In genomic region chr10:110491346-110491745, GRCh38 we compare ENCODE assay signal across 34 cellular contexts. TPM values are rescaled to one million over a fixed set of nuclear protein-coding genes. Genes with fewer than 3 reads are reported as not detected.
DNase-seq lines count a peak whose midpoint lies in the region; ATAC-seq and TF ChIP-seq lines count a peak whose summit lies in the region.
"Had no signal": no experiment of that assay in that cellular context is flagged by ENCODE, and none has a peak within 500 bp of the region (broad histone marks: within the 10 kb centered on the region; RNA-seq: fewer than 3 reads in every experiment).

No MANE protein-coding gene starts in this region.

- H3K27ac ChIP-seq in ACC112 (ENCODE audit: low read depth, low read length) (peak overlapping the region; percentile 62), WERI-Rb-1 (peak overlapping the region; percentile 7; the same call in 1 of the 2 replicates), osteoblast (ENCODE audit: low read depth, low read length) (peak overlapping the region; percentile 60)
- H3K27ac ChIP-seq: coronary artery, neural progenitor cell, parathyroid adenoma, right atrium auricular region, SJSA1, tibial nerve had no signal

- no peaks in the 10 kb centered on the region for H3K9me3 ChIP-seq in WERI-Rb-1 (ENCODE audit: severe bottlenecking)
- H3K9me3 ChIP-seq in osteoblast (ENCODE audit: low read depth, low read length) = no peaks in the 10 kb centered on the region
- no peaks in the 10 kb centered on the region for H3K9me3 ChIP-seq in BE2C
- H3K9me3 ChIP-seq: heart right ventricle, right atrium auricular region, SJSA1, tibial nerve had no signal

- intact Hi-C loops in natural killer cell (cut with micrococcal nuclease) = no loop called here

- H3K79me2 ChIP-seq in ACC112 (ENCODE audit: control insufficient read depth, insufficient read depth, low read length, unreplicated experiment) (peaks cover 12% of the 10 kb centered on the region), osteoblast (ENCODE audit: insufficient read depth, low read length) (peaks cover 28% of the 10 kb centered on the region)
- H3K79me2 ChIP-seq: parathyroid adenoma had no signal

- H3K4me3 Mint-ChIP-seq in HFFc6 (peak overlapping the region; percentile 26; the same call in 1 of the 2 replicates), natural killer cell (no peak overlapping the region)
- H3K4me3 Mint-ChIP-seq: activated CD4-positive, alpha-beta T cell treated with anti-CD3 and anti-CD28 coated beads, Interleukin-2, amount 10 ng/mL, durations not matched to agents 7 days and 5 days; activated naive CD8-positive, alpha-beta T cell treated with anti-CD3 and anti-CD28 coated beads for 36 hours; activated T-cell treated with anti-CD3 and anti-CD28 coated beads, Interleukin-2, amount 50 U/mL, for 4 hours; CD4-positive, alpha-beta T cell; H9; neural progenitor cell; T-cell; WTC11 had no signal

- TF ChIP-seq CTCF in HFFc6 (IDR thresholded peaks at IDR 0.05) (no peak), WERI-Rb-1 (IDR thresholded peaks at IDR 0.05; ENCODE audit: low read depth, low read length) (no peak), osteoblast (IDR thresholded peaks at IDR 0.05; ENCODE audit: extremely low read depth, low read depth, low read length) (no peak), natural killer cell (IDR thresholded peaks at IDR 0.05) (no peak), BE2C (IDR thresholded peaks at IDR 0.05; ENCODE audit: low read depth, low read length) (no peak)

- H3K4me1 Mint-ChIP-seq in HFFc6 (ENCODE audit: low read depth) = peaks cover 78% of the 10 kb centered on the region
- peaks cover 17 to 38% of the 10 kb centered on the region in 2 donors for H3K4me1 Mint-ChIP-seq in natural killer cell

- H2AFZ ChIP-seq in ACC112 (ENCODE audit: low read length, unreplicated experiment) (no peak overlapping the region), osteoblast (ENCODE audit: low read length) (no peak overlapping the region)
- H2AFZ ChIP-seq: neural progenitor cell, parathyroid adenoma had no signal

- H3K36me3 ChIP-seq in ACC112 (ENCODE audit: insufficient read depth, low read length) (no peaks in the 10 kb centered on the region), WERI-Rb-1 (no peaks in the 10 kb centered on the region), osteoblast (ENCODE audit: insufficient read depth, low read length) (no peaks in the 10 kb centered on the region), BE2C (no peaks in the 10 kb centered on the region)
- H3K36me3 ChIP-seq: heart right ventricle, neural progenitor cell, right atrium auricular region, SJSA1, tibial nerve had no signal

- no peaks in the 10 kb centered on the region for H3K27me3 ChIP-seq in ACC112 (ENCODE audit: insufficient read depth, low read length)
- no peaks in the 10 kb centered on the region for H3K27me3 ChIP-seq in WERI-Rb-1 (ENCODE audit: insufficient read depth, low read depth, severe bottlenecking)
- no peaks in the 10 kb centered on the region for H3K27me3 ChIP-seq in osteoblast (ENCODE audit: insufficient read depth, low read length)
- no peaks in the 10 kb centered on the region for H3K27me3 ChIP-seq in BE2C
- H3K27me3 ChIP-seq: right atrium auricular region, SJSA1, tibial nerve had no signal

- H3K36me3 Mint-ChIP-seq in HFFc6 (ENCODE audit: low read depth) = peaks cover 11% of the 10 kb centered on the region
- H3K36me3 Mint-ChIP-seq in natural killer cell = no peaks in the 10 kb centered on the region
- H3K36me3 Mint-ChIP-seq: neural progenitor cell, T-cell had no signal

- H3K27ac Mint-ChIP-seq in HFFc6 (peak overlapping the region; percentile 83), natural killer cell (no peak overlapping the region)
- H3K27ac Mint-ChIP-seq: activated CD4-positive, alpha-beta T cell treated with anti-CD3 and anti-CD28 coated beads, Interleukin-2, amount 10 ng/mL, durations not matched to agents 7 days and 5 days; activated naive CD8-positive, alpha-beta T cell treated with anti-CD3 and anti-CD28 coated beads for 36 hours; CD4-positive, alpha-beta T cell; H9; neural progenitor cell; T-cell; WTC11 had no signal

- peaks cover 45% of the 10 kb centered on the region for H3K4me1 ChIP-seq in ACC112 (ENCODE audit: control insufficient read depth, insufficient read depth, low read length, unreplicated experiment)
- peaks cover 60% of the 10 kb centered on the region for H3K4me1 ChIP-seq in osteoblast (ENCODE audit: insufficient read depth, low read length)
- no peaks in the 10 kb centered on the region for H3K4me1 ChIP-seq in BE2C
- H3K4me1 ChIP-seq: parathyroid adenoma had no signal

- DNase-seq in HFFc6 = peak; percentile 57
- no peak for DNase-seq in WERI-Rb-1
- no peak for DNase-seq in osteoblast (ENCODE audit: insufficient read length, low spot score, missing footprints)
- DNase-seq in activated CD4-positive, alpha-beta T cell treated with anti-CD3 and anti-CD28 coated beads, Interleukin-2, amount 50 U/mL, for 1 hour = no peak
- no peak for DNase-seq in SK-N-DZ (ENCODE audit: low spot score)
- no peak for DNase-seq in natural killer cell
- DNase-seq in BE2C = no peak
- DNase-seq: activated CD4-positive, alpha-beta T cell treated with anti-CD3 and anti-CD28 coated beads, Interleukin-2, amount 10 ng/mL, durations not matched to agents 7 days and 5 days; activated gamma-delta T cell; activated naive CD8-positive, alpha-beta T cell treated with anti-CD3 and anti-CD28 coated beads for 36 hours; activated T-cell treated with anti-CD3 and anti-CD28 coated beads, Interleukin-2, amount 50 U/mL, for 4 hours; AML-193; aorta; CD4-positive, alpha-beta T cell; effector memory CD4-positive, alpha-beta T cell; foreskin melanocyte; H9; heart right ventricle; Karpas-422; kidney; left ventricle myocardium superior; NCI-H146; NCI-H2107; stimulated activated CD8-positive, alpha-beta memory T cell treated with anti-CD3 and anti-CD28 coated beads, Interleukin-4, amount 100 ng/mL, for 48 hours; T-cell had no signal

- no peak for ATAC-seq in natural killer cell
- ATAC-seq: activated T-cell treated with anti-CD3 and anti-CD28 coated beads, Interleukin-2, amount 50 U/mL, for 4 hours; HepG2; left ventricle myocardium superior; T-cell had no signal

- peak overlapping the region; percentile 15 for H3K4me2 ChIP-seq in osteoblast (ENCODE audit: insufficient read depth, low read length)
- H3K4me2 ChIP-seq: neural progenitor cell had no signal

- H4K20me1 ChIP-seq in osteoblast (ENCODE audit: insufficient read depth, low read length) = peaks cover 7% of the 10 kb centered on the region

- H3K9me3 Mint-ChIP-seq in HFFc6 (no peaks in the 10 kb centered on the region), natural killer cell (no peaks in the 10 kb centered on the region)
- H3K9me3 Mint-ChIP-seq: activated CD4-positive, alpha-beta T cell treated with anti-CD3 and anti-CD28 coated beads, Interleukin-2, amount 10 ng/mL, durations not matched to agents 7 days and 5 days; activated naive CD8-positive, alpha-beta T cell treated with anti-CD3 and anti-CD28 coated beads for 36 hours; activated T-cell treated with anti-CD3 and anti-CD28 coated beads, Interleukin-2, amount 50 U/mL, for 4 hours; CD4-positive, alpha-beta T cell; H9; neural progenitor cell; T-cell; WTC11 had no signal

- H3K4me3 ChIP-seq in ACC112 (ENCODE audit: low read depth, low read length) (no peak overlapping the region), WERI-Rb-1 (ENCODE audit: low read depth, low read length) (no peak overlapping the region), osteoblast (ENCODE audit: insufficient read depth, low read length) (no peak overlapping the region), BE2C (ENCODE audit: low read depth, low read length) (no peak overlapping the region)
- H3K4me3 ChIP-seq: coronary artery, heart right ventricle, neural progenitor cell, right atrium auricular region, SJSA1, tibial nerve had no signal

- H3K27me3 Mint-ChIP-seq in HFFc6 (ENCODE audit: insufficient read depth) (peaks cover 6% of the 10 kb centered on the region), natural killer cell (ENCODE audit: low read depth in 2 of 2) (no peaks in the 10 kb centered on the region)
- H3K27me3 Mint-ChIP-seq: CD4-positive, alpha-beta T cell had no signal

RNA-seq across cellular contexts. Expression of gene DUSP5, which starts 6.4 kb away (rescaled TPM):
- 10 to 100 TPM; 31.9 to 58.2 (median 35.0) TPM for total RNA-seq in HFFc6 (2021; fragmentation: NEBNext Ultra II Directional; extraction: Animal tissue kit (Norgen Biotek cat#: 25700))
- total RNA-seq in osteoblast (8.5 and 10.1 TPM in 2 replicates), natural killer cell (10 to 100 TPM; 56.3 to 98.9 (median 69.6) TPM)
- polyA plus RNA-seq in SK-N-DZ (2014; cell fraction: cytosol; rRNA removed) = not detected in 2 replicates
- 0.05 TPM in 1 of 2 replicates, not detected in the other for polyA plus RNA-seq in SK-N-DZ (2014; cell fraction: nucleus; rRNA removed)
- 7.1 TPM for polyA plus RNA-seq in BE2C (2012; ENCODE audit: insufficient read depth, insufficient read length, low read depth)

Comparison
In these comparisons a context has a peak if more than half of its experiments do, and no peak if none do; other contexts are left out.
1. H3K27ac ChIP-seq: peak in every context shown above with its lines; median percentile 62 in ACC112; 60 in osteoblast; 7 in WERI-Rb-1.